ENCODE assay signal across 8 cellular contexts in genomic region chr16:87850009-87851006, GRCh38. TPM values are rescaled to one million over a fixed set of nuclear protein-coding genes. Genes with fewer than 3 reads are reported as not detected.
DNase-seq lines count a peak whose midpoint lies in the region; ATAC-seq and TF ChIP-seq lines count a peak whose summit lies in the region.

No MANE protein-coding gene starts in this region.

- H3K27ac ChIP-seq in HCT116 (ENCODE audit: low read depth, low read length) = peak overlapping the region; percentile 15; the same call in 1 of the 2 replicates

- H3K36me3 ChIP-seq in HCT116 (ENCODE audit: control insufficient read depth in 1 of 2, insufficient read depth in 2 of 2, low read length in 2 of 2) = peaks cover 17 to 85% of the 10 kb centered on the region in 2 experiments

- DNase-seq in Ammon's horn (ENCODE audit: low spot score) = peak; percentile 69
- no peak for DNase-seq in HCT116 (ENCODE audit: low read depth, low spot score)
- DNase-seq in SHP77 treated with DMSO at 0.1 percent for 48 hours (lab: John Stamatoyannopoulos, UW) = peak; percentile 48
- DNase-seq in activated gamma-delta T cell treated with anti-CD3 and anti-CD28 coated beads, Interleukin-2, amount 50 U/mL, for 16 hours (ENCODE audit: low read depth) = peak; percentile 67
- peak; percentile 51 for DNase-seq in glomerular visceral epithelial cell (ENCODE audit: extremely low spot score)
- no peak for DNase-seq in retinal pigment epithelial cell (ENCODE audit: low read depth)
- DNase-seq in occipital lobe (lab: John Stamatoyannopoulos, UW) = no peak
- DNase-seq in GOT3 (lab: John Stamatoyannopoulos, UW) = no peak

- H3K9me2 ChIP-seq in HCT116 (ENCODE audit: insufficient read depth) = no peaks in the 10 kb centered on the region

- H3K27me3 ChIP-seq in HCT116 (ENCODE audit: insufficient read depth, low read length) = no peaks in the 10 kb centered on the region

- RAD21 ChIA-PET in HCT116 (lab: Charles Lee; ENCODE audit: low non-redundant PET in 1 of 2, low total read pairs in 2 of 2, uncharacterized antibody in 2 of 2, unreplicated experiment in 2 of 2) = interaction anchor here (0.6 to 2.6 kb wide), 4 partner anchors 20 to 71 kb away, joined by 3 to 12 read pairs (median 4); partner anchors contain the start of gene SLC7A5 (in 1 of the 2)

- POLR2A ChIA-PET in HCT116 (lab: Charles Lee) = interaction anchor here (0.9 to 2.9 kb wide), 5 partner anchors 16 to 71 kb away, joined by 3 to 9 read pairs (median 5); partner anchors contain the start of gene SLC7A5

- no TSS peak for BruUV-seq in HCT116 (replicated peaks; lab: Mats Ljungman, UMichigan)

- TF ChIP-seq CTCF in HCT116 (IDR thresholded peaks at IDR 0.05 in 2 of 3, conservative IDR thresholded peaks at IDR 0.05 in 1 of 3; ENCODE audit: borderline replicate concordance in 1 of 3, insufficient read depth in 1 of 3, low read depth in 2 of 3, low read length in 2 of 3) (peak in 2 of 3 experiments; percentile 100; a peak in 4 of 6 replicates), retinal pigment epithelial cell (conservative IDR thresholded peaks at IDR 0.05; ENCODE audit: low read depth, low read length) (peak; percentile 92)

- H3K79me2 ChIP-seq in HCT116 (ENCODE audit: insufficient read depth, low read length) = peaks cover 99% of the 10 kb centered on the region

- no peak for TF ChIP-seq RAD21 in HCT116 (IDR thresholded peaks at IDR 0.05; ENCODE audit: low read depth)

- ATAC-seq in HCT116 = peak; percentile 44

- no peaks in the 10 kb centered on the region for H3K9me3 ChIP-seq in HCT116 (ENCODE audit: control insufficient read depth in 1 of 2, insufficient read depth in 1 of 2, low read depth in 1 of 2, low read length in 2 of 2)

- H3K9ac ChIP-seq in HCT116 (ENCODE audit: low read length) = no peak overlapping the region

- no peak for TF ChIP-seq POLR2A in HCT116 (IDR thresholded peaks at IDR 0.05; ENCODE audit: borderline replicate concordance, extremely low read depth, insufficient read depth, insufficient read length)

- intact Hi-C loops in HCT116 (cut with micrococcal nuclease) = loop anchor here (2.0 kb wide), 1 partner anchor 44 kb away; no protein-coding TSS in a partner anchor

- H4K20me1 ChIP-seq in HCT116 (ENCODE audit: insufficient read depth) = peaks cover 41% of the 10 kb centered on the region; the same call in 1 of the 2 replicates

- no peak overlapping the region for H2AFZ ChIP-seq in HCT116 (ENCODE audit: low read depth, low read length, poor library complexity, severe bottlenecking)

- no peak overlapping the region for H3K4me3 ChIP-seq in HCT116 (replicated peaks in 1 of 2; ENCODE audit: low read depth in 1 of 2, low read length in 2 of 2)
- H3K4me3 ChIP-seq in retinal pigment epithelial cell (ENCODE audit: low read length) = no peak overlapping the region

- peaks cover 28 to 30% of the 10 kb centered on the region in 2 experiments for H3K4me1 ChIP-seq in HCT116 (ENCODE audit: control insufficient read depth in 1 of 2, insufficient read depth in 2 of 2, low read length in 2 of 2)

- no peak overlapping the region for H3K4me2 ChIP-seq in HCT116 (ENCODE audit: low read length)

- CTCF ChIA-PET in HCT116 (lab: Charles Lee) = interaction anchor here (0.6 to 2.3 kb wide), 18 partner anchors 9 to 91 kb away, joined by 3 to 36 read pairs (median 4); partner anchors contain the start of gene SLC7A5

TF ChIP-seq in HCT116, 20 proteins besides CTCF, POLR2A, EP300 and RAD21:
- TF ChIP-seq POLR2AphosphoS5 (IDR thresholded peaks at IDR 0.05; ENCODE audit: low read depth, low read length) (peak; percentile 3), FOSL1 (IDR thresholded peaks at IDR 0.05; ENCODE audit: low read depth) (no peak)

RNA-seq across cellular contexts. Expression of gene SLC7A5, which starts 19.0 kb away (rescaled TPM):
- total RNA-seq in HCT116 (2021; ENCODE audit: unreplicated experiment) (482 TPM), occipital lobe (16.5 TPM)
- polyA plus RNA-seq in HCT116 (2012) = 533 and 540 TPM in 2 replicates

Comparison
In these comparisons a context has a peak if more than half of its experiments do, and no peak if none do; other contexts are left out.
1. DNase-seq: peak in Ammon's horn (single experiment), SHP77 treated with DMSO at 0.1 percent for 48 hours (single experiment), activated gamma-delta T cell treated with anti-CD3 and anti-CD28 coated beads, Interleukin-2, amount 50 U/mL, for 16 hours (single experiment) and glomerular visceral epithelial cell (single experiment); none in HCT116 (single experiment), retinal pigment epithelial cell (single experiment), occipital lobe (single experiment) and GOT3 (single experiment).
2. RNA of gene SLC7A5, which starts 19.0 kb away (total RNA-seq): 482 TPM in HCT116 (single experiment); 16.5 TPM in occipital lobe (single experiment); every median in the first group is over 10 times any median in the second.